8 cellular contexts compared by ENCODE assay signal in the genomic region with DNA sequence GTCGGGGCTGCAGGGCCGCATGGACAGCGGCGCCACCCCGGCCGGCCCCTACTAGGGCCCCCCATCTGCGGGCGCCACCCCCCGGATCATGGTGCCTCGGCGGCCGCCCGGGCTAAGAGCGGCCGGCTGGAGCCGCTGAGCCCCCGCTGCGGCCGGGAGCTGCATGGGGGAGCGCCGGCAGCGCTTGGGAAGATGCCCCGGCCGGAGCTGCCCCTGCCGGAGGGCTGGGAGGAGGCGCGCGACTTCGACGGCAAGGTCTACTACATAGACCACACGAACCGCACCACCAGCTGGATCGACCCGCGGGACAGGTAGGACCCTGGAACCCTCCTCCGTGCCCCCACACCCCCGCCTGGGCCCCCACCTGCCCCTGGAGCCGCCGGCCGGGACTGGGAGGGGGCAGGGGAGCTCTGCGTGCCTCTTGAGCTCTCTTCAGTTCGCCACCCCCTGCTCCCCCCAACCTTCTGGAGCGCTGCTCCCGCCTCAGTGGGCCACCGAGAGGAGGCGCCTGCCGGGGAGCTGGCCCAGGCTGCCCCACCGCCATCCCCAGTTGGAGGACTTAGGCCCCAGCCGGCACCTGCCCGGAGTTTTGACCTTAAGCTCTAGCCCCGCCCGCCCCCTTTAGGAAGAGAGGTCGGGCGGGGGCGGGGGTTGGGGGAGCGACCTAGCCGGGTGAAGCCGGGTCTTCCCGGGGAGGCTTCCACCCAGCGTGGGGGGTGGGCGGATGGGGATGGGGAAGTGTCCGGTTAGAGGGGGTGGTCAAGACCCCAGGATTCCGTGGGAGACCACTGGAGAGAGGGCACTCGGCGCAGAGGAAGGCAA. TPM values are rescaled to one million over a fixed set of nuclear protein-coding genes. Genes with fewer than 3 reads are reported as not detected.
A peak's percentile ranks its signal among the peaks of the same experiment; 100 is the strongest.
DNase-seq lines count a peak whose midpoint lies in the region; ATAC-seq lines count a peak whose summit lies in the region.

No MANE protein-coding gene starts in this region.

- H3K36me3 Mint-ChIP-seq in natural killer cell treated with Interleukin-12 subunit alpha and Interleukin-12 subunit beta and Interleukin-15 and Interleukin-18, amount 100 ng/mL, for 72 hours = no peaks in the 10 kb centered on the region
- H3K36me3 Mint-ChIP-seq in activated CD8-positive, alpha-beta memory T cell treated with anti-CD3 and anti-CD28 coated beads, Interleukin-2, amount 10 ng/mL, durations not matched to agents 7 days and 5 days = no peaks in the 10 kb centered on the region

- peaks cover 35 to 49% of the 10 kb centered on the region in 2 donors for H3K27me3 Mint-ChIP-seq in natural killer cell treated with Interleukin-12 subunit alpha and Interleukin-12 subunit beta and Interleukin-15 and Interleukin-18, amount 100 ng/mL, for 72 hours
- H3K27me3 Mint-ChIP-seq in activated CD8-positive, alpha-beta memory T cell treated with anti-CD3 and anti-CD28 coated beads, Interleukin-2, amount 10 ng/mL, durations not matched to agents 7 days and 5 days = peaks cover 53% of the 10 kb centered on the region

- H3K36me3 ChIP-seq in ES-I3 (ENCODE audit: insufficient read depth, low read length) (no peaks in the 10 kb centered on the region), MG63 (peaks cover 12% of the 10 kb centered on the region; the same call in 1 of the 2 replicates)

- peak; percentile 19 for ATAC-seq in GM21786 (IDR thresholded peaks at IDR 0.05; ENCODE audit: unreplicated experiment)
- peak; percentile 3 to 34 for ATAC-seq in natural killer cell treated with Interleukin-12 subunit alpha and Interleukin-12 subunit beta and Interleukin-15 and Interleukin-18, amount 100 ng/mL, for 72 hours
- ATAC-seq in activated CD8-positive, alpha-beta memory T cell treated with anti-CD3 and anti-CD28 coated beads, Interleukin-2, amount 10 ng/mL, durations not matched to agents 7 days and 5 days = no peak

- H3K9me3 ChIP-seq in ES-I3 (ENCODE audit: control insufficient read depth, insufficient read depth, low read length) = no peaks in the 10 kb centered on the region
- H3K9me3 ChIP-seq in MG63 = no peaks in the 10 kb centered on the region

- H3K9ac ChIP-seq in ES-I3 (ENCODE audit: low read depth, low read length) = peak overlapping the region; percentile 64; the same call in 1 of the 2 replicates

- H3K27me3 ChIP-seq in MG63 = no peaks in the 10 kb centered on the region

- H3K4me3 ChIP-seq in MG63 = peak overlapping the region; percentile 73

- peaks cover 5 to 13% of the 10 kb centered on the region in 2 donors for H3K4me1 Mint-ChIP-seq in natural killer cell treated with Interleukin-12 subunit alpha and Interleukin-12 subunit beta and Interleukin-15 and Interleukin-18, amount 100 ng/mL, for 72 hours (ENCODE audit: low read depth in 2 of 2)
- peaks cover 5% of the 10 kb centered on the region for H3K4me1 Mint-ChIP-seq in activated CD8-positive, alpha-beta memory T cell treated with anti-CD3 and anti-CD28 coated beads, Interleukin-2, amount 10 ng/mL, durations not matched to agents 7 days and 5 days

- H3K9me3 Mint-ChIP-seq in natural killer cell treated with Interleukin-12 subunit alpha and Interleukin-12 subunit beta and Interleukin-15 and Interleukin-18, amount 100 ng/mL, for 72 hours = no peaks in the 10 kb centered on the region
- H3K9me3 Mint-ChIP-seq in activated CD8-positive, alpha-beta memory T cell treated with anti-CD3 and anti-CD28 coated beads, Interleukin-2, amount 10 ng/mL, durations not matched to agents 7 days and 5 days (ENCODE audit: low read depth) = no peaks in the 10 kb centered on the region

- peaks cover 27% of the 10 kb centered on the region for H3K4me1 ChIP-seq in ES-I3 (ENCODE audit: insufficient read depth, low read length)

- CTCF ChIA-PET in activated CD8-positive, alpha-beta memory T cell treated with anti-CD3 and anti-CD28 coated beads, Interleukin-2, amount 10 ng/mL, durations not matched to agents 7 days and 5 days (lab: Charles Lee) = interaction anchor here (1.2 kb wide), 1 partner anchor 12 kb away, joined by 3 read pairs; no protein-coding TSS in a partner anchor

- peak; percentile 55 for DNase-seq in MG63
- peak; percentile 74 for DNase-seq in ecto neural progenitor cell (ENCODE audit: low spot score)
- DNase-seq in natural killer cell treated with Interleukin-12 subunit alpha and Interleukin-12 subunit beta and Interleukin-15 and Interleukin-18, amount 100 ng/mL, for 72 hours (ENCODE audit: low spot score) = peak; percentile 29
- no peak for DNase-seq in NCI-H1105 treated with DMSO at 0.1 percent for 48 hours (lab: John Stamatoyannopoulos, UW)
- no peak for DNase-seq in activated CD8-positive, alpha-beta memory T cell treated with anti-CD3 and anti-CD28 coated beads, Interleukin-2, amount 10 ng/mL, durations not matched to agents 7 days and 5 days
- no peak for DNase-seq in NCI-H1930 (lab: John Stamatoyannopoulos, UW)

- no peak overlapping the region for H3K4me3 Mint-ChIP-seq in natural killer cell treated with Interleukin-12 subunit alpha and Interleukin-12 subunit beta and Interleukin-15 and Interleukin-18, amount 100 ng/mL, for 72 hours
- H3K4me3 Mint-ChIP-seq in activated CD8-positive, alpha-beta memory T cell treated with anti-CD3 and anti-CD28 coated beads, Interleukin-2, amount 10 ng/mL, durations not matched to agents 7 days and 5 days = no peak overlapping the region

- no peak overlapping the region for H3K27ac Mint-ChIP-seq in natural killer cell treated with Interleukin-12 subunit alpha and Interleukin-12 subunit beta and Interleukin-15 and Interleukin-18, amount 100 ng/mL, for 72 hours
- H3K27ac Mint-ChIP-seq in activated CD8-positive, alpha-beta memory T cell treated with anti-CD3 and anti-CD28 coated beads, Interleukin-2, amount 10 ng/mL, durations not matched to agents 7 days and 5 days = no peak overlapping the region

RNA-seq across cellular contexts. Expression of gene WWC1, which starts 0.7 kb away (rescaled TPM):
- total RNA-seq in MG63 (2014; rRNA removed; shearing (Covaris generic); ENCODE audit: low replicate concordance) = 15.9 and 38.3 TPM in 2 replicates
- not detected for total RNA-seq in natural killer cell treated with Interleukin-12 subunit alpha and Interleukin-12 subunit beta and Interleukin-15 and Interleukin-18, amount 100 ng/mL, for 72 hours
- total RNA-seq in activated CD8-positive, alpha-beta memory T cell treated with anti-CD3 and anti-CD28 coated beads, Interleukin-2, amount 10 ng/mL, durations not matched to agents 7 days and 5 days = under 1 TPM in 1 of 2 experiments, not detected in 1; 0.30 TPM

Comparison
In these comparisons a context has a peak if more than half of its experiments do, and no peak if none do; other contexts are left out.
1. DNase-seq: peak in MG63 (single experiment), ecto neural progenitor cell (single experiment) and natural killer cell treated with Interleukin-12 subunit alpha and Interleukin-12 subunit beta and Interleukin-15 and Interleukin-18, amount 100 ng/mL, for 72 hours (single experiment); none in NCI-H1105 treated with DMSO at 0.1 percent for 48 hours (single experiment), activated CD8-positive, alpha-beta memory T cell treated with anti-CD3 and anti-CD28 coated beads, Interleukin-2, amount 10 ng/mL, durations not matched to agents 7 days and 5 days (single experiment) and NCI-H1930 (0 of 2).
2. RNA of gene WWC1, which starts 0.7 kb away (total RNA-seq): 15.9 to 38.3 TPM in MG63; 0.30 TPM in activated CD8-positive, alpha-beta memory T cell treated with anti-CD3 and anti-CD28 coated beads, Interleukin-2, amount 10 ng/mL, durations not matched to agents 7 days and 5 days and not detected in natural killer cell treated with Interleukin-12 subunit alpha and Interleukin-12 subunit beta and Interleukin-15 and Interleukin-18, amount 100 ng/mL, for 72 hours; every median in the first group is over 10 times any median in the second.